In the genomic region with DNA sequence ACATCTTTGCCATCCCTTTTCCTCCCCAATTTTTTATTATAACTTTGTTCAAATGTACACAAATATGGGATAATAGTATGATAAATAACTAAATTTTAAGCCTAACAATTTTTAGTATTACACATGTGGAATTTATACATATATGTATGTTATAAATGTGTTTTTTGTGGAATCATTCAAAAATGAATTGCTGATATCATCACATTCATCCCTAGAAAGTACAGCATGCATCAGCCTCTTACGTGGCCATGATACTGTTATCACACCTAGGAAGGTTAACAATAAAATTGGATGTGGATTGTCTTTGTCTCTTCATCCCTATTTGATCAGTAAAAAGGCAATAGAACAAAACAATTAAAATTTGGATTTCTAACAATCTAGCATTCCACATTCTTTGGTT, we compare ENCODE assay signal across 27 cellular contexts.
"Had no signal": no experiment of that assay in that cellular context is flagged by ENCODE, and none has a peak within 500 bp of the region (broad histone marks: within the 10 kb centered on the region; RNA-seq: fewer than 3 reads in every experiment).

No MANE protein-coding gene starts in this region.

- DNase-seq: stimulated activated CD4-positive, alpha-beta T cell treated with anti-CD3 and anti-CD28 coated beads, Interleukin-2, amount 100 ng/mL, for 48 hours; stimulated activated CD4-positive, alpha-beta T cell treated with anti-CD3 and anti-CD28 coated beads, Interleukin-4, amount 100 ng/mL, for 1 hour; stimulated activated CD4-positive, alpha-beta T cell treated with anti-CD3 and anti-CD28 coated beads, Interleukin-4, amount 100 ng/mL, for 24 hours; stimulated activated CD4-positive, alpha-beta T cell treated with anti-CD3 and anti-CD28 coated beads, Interleukin-4, amount 100 ng/mL, for 4 hours; stimulated activated CD8-positive, alpha-beta memory T cell treated with anti-CD3 and anti-CD28 coated beads, Interleukin-4, amount 100 ng/mL, for 48 hours; stimulated activated naive B cell treated with anti-CD40 and anti-IgM and Interleukin-4, amounts not matched to agents 10 μg/mL and 1 μg/mL and 100 μg/mL, for 72 hours; stimulated activated naive CD4-positive, alpha-beta T cell; stimulated activated naive CD4-positive, alpha-beta T cell treated with Interleukin-2 at 50 U/mL for 16 hours; stimulated activated naive CD8-positive, alpha-beta T cell treated with anti-CD3 and anti-CD28 coated beads, Interleukin-15, amount 100 ng/mL, for 72 hours; stimulated activated naive CD8-positive, alpha-beta T cell treated with anti-CD3 and anti-CD28 coated beads, Interleukin-15, Interleukin-2, amounts not matched to agents 100 U/mL and 50 U/mL, for 24 hours; stomach; substantia nigra; testis; thyroid gland; tibial artery; transverse colon; trophoblast cell; upper lobe of left lung; upper lobe of right lung; uterus had no signal

- H3K4me3 ChIP-seq: stomach, suprapubic skin, testis, thoracic aorta, thyroid gland, tibial artery, tibial nerve, transverse colon, upper lobe of left lung, upper lobe of right lung, uterus, vagina had no signal

- H3K9me3 ChIP-seq: stomach, suprapubic skin, testis, thoracic aorta, thyroid gland, tibial artery, tibial nerve, transverse colon, upper lobe of left lung, upper lobe of right lung, uterus, vagina had no signal

- H3K27me3 ChIP-seq: stomach, testis, thyroid gland, tibial nerve, transverse colon, upper lobe of left lung, upper lobe of right lung, uterus, vagina had no signal

- H3K36me3 ChIP-seq: stomach, suprapubic skin, thoracic aorta, thyroid gland, tibial artery, tibial nerve, transverse colon, upper lobe of left lung, upper lobe of right lung, uterus, vagina had no signal

- ATAC-seq: stimulated activated effector memory CD8-positive, alpha-beta T cell treated with anti-CD3 and anti-CD28 coated beads, Interleukin-12 subunit alpha, Interleukin-12 subunit beta, amount 100 ng/mL, for 72 hours; stimulated activated memory B cell treated with anti-CD40 and anti-IgM and Interleukin-4, amounts not matched to agents 10 μg/mL and 1 μg/mL and 100 μg/mL, for 72 hours; stimulated activated naive B cell treated with anti-CD40 and anti-IgM and Interleukin-4, amounts not matched to agents 10 μg/mL and 1 μg/mL and 100 μg/mL, for 72 hours; stimulated activated naive CD8-positive, alpha-beta T cell treated with anti-CD3 and anti-CD28 coated beads, Interleukin-15, amount 100 ng/mL, for 72 hours; stimulated activated naive CD8-positive, alpha-beta T cell treated with anti-CD3 and anti-CD28 coated beads, Interleukin-15, Interleukin-2, amounts not matched to agents 100 U/mL and 50 U/mL, for 24 hours; upper lobe of right lung had no signal

- FAIRE-seq: urothelium cell line had no signal

- H3K4me1 ChIP-seq: suprapubic skin, testis, thyroid gland, tibial artery, tibial nerve, transverse colon, upper lobe of left lung, upper lobe of right lung, uterus had no signal

- H3K27ac ChIP-seq: stomach, suprapubic skin, testis, thoracic aorta, thyroid gland, tibial artery, tibial nerve, transverse colon, upper lobe of left lung, upper lobe of right lung, uterus, vagina had no signal
